8 cellular contexts compared by ENCODE assay signal in the genomic region with DNA sequence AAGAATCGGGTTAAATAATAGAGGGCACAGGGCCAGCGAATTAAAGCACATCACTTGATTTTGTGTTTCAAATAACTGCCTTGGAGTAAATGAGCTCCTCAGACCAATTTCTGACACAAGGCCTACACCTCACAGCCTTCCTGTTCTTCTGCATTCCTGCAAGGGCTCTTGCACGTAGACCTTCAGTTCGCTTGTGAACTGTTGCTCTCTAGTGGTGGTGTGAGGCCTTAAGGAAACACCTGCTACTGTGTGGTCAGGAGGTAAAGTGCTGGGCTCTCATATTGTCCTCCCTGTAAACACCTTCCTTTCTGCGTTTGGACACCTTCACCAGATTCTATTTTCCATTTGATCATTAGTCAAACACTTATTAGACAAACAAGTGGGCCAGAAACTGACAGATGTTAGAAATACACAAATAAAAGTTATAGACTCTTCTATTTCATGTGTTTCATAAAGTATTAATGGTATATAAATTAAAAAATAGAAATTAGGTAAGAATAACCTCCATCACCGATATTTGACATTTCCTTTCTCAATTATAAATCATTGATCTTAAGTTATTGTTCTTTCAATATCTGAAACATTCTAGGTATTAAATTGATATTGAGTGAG. TPM values are rescaled to one million over a fixed set of nuclear protein-coding genes. Genes with fewer than 3 reads are reported as not detected.
DNase-seq lines count a peak whose midpoint lies in the region; TF ChIP-seq lines count a peak whose summit lies in the region.

No MANE protein-coding gene starts in this region.

- peaks cover 9% of the 10 kb centered on the region for H3K4me1 ChIP-seq in MM.1S (ENCODE audit: low read length)
- no peaks in the 10 kb centered on the region for H3K4me1 ChIP-seq in testis

- no peaks in the 10 kb centered on the region for H3F3A ChIP-seq in MM.1S (ENCODE audit: insufficient read depth, low read length)

- H3K27me3 ChIP-seq in MM.1S (replicated peaks; ENCODE audit: insufficient read depth, low read length) (no peaks in the 10 kb centered on the region), testis (no peaks in the 10 kb centered on the region)

- 66 to 67% methylated on average over 6 of the region's 6 CpGs for WGBS in testis, 2 donors

- no peak overlapping the region for H3K4me2 ChIP-seq in MM.1S (ENCODE audit: low read depth, low read length)

- DNase-seq in HCEC 1CT = peak; percentile 74
- DNase-seq in MM.1S = peak; percentile 90
- DNase-seq in cerebellar cortex (ENCODE audit: low spot score) = peak; percentile 36
- DNase-seq in myocyte (ENCODE audit: low read depth) = peak; percentile 24
- DNase-seq in testis = peak; percentile 66
- no peak for DNase-seq in putamen (ENCODE audit: low spot score)

- H3K79me2 ChIP-seq in MM.1S (ENCODE audit: low read length) = no peaks in the 10 kb centered on the region

- no peak overlapping the region for H2AFZ ChIP-seq in MM.1S (ENCODE audit: low read length)

- H3K4me3 ChIP-seq in GM12875 (ENCODE audit: low read depth, low read length) (no peak overlapping the region), MM.1S (ENCODE audit: low read length) (no peak overlapping the region), testis (no peak overlapping the region)

- no peaks in the 10 kb centered on the region for H3K9me2 ChIP-seq in MM.1S (replicated peaks; ENCODE audit: insufficient read depth, low read length)

- TF ChIP-seq CTCF in GM12875 (IDR thresholded peaks at IDR 0.05; ENCODE audit: borderline replicate concordance, insufficient read depth, low read depth, low read length) (peak; percentile 76), MM.1S (IDR thresholded peaks at IDR 0.05; ENCODE audit: low read length) (peak; percentile 79), VCaP (conservative IDR thresholded peaks at IDR 0.05) (peak; percentile 84), testis (IDR thresholded peaks at IDR 0.05) (peak in 2 of 3 experiments; percentile 18 to 32)

- H3K9me3 ChIP-seq in MM.1S (replicated peaks; ENCODE audit: insufficient read depth, low read length) (no peaks in the 10 kb centered on the region), testis (no peaks in the 10 kb centered on the region)

- no peak for TF ChIP-seq POLR2A in testis (IDR thresholded peaks at IDR 0.05)

- H3K9ac ChIP-seq in MM.1S (ENCODE audit: low read length) = no peak overlapping the region

- intact Hi-C loops in testis (cut with DNase I; ENCODE audit: low total_unique reads) = no loop called here

- no peak overlapping the region for H3K27ac ChIP-seq in MM.1S (ENCODE audit: low read length)
- no peak overlapping the region for H3K27ac ChIP-seq in VCaP
- no peak overlapping the region for H3K27ac ChIP-seq in testis

- no peaks in the 10 kb centered on the region for H3K36me3 ChIP-seq in MM.1S (replicated peaks; ENCODE audit: insufficient read depth, low read length)
- no peaks in the 10 kb centered on the region for H3K36me3 ChIP-seq in testis (ENCODE audit: low read depth, missing control alignments)

- H4K20me1 ChIP-seq in MM.1S (ENCODE audit: insufficient read depth, low read length) = no peaks in the 10 kb centered on the region

RNA-seq across cellular contexts. Expression of a gene that starts 29.2 kb away (rescaled TPM):
- total RNA-seq in myocyte (not detected in 2 replicates), testis (1 to 10 TPM in 1 of 2 donors, under 1 TPM in 1; 0.43 to 1.0 TPM)
- not detected for polyA plus RNA-seq in myocyte (2012)
- polyA plus RNA-seq in testis (ENCODE audit: insufficient read depth, low read depth, low replicate concordance) = 1.2 TPM

RNA-seq across cellular contexts. Expression of a gene that starts 37.4 kb away (rescaled TPM):
- not detected in 2 replicates for total RNA-seq in myocyte
- not detected for polyA plus RNA-seq in myocyte (2012)
- total RNA-seq in testis = 1 to 10 TPM; 2.1 to 3.0 TPM
- 3.3 TPM for polyA plus RNA-seq in testis (ENCODE audit: insufficient read depth, low read depth, low replicate concordance)

Comparison
In these comparisons a context has a peak if more than half of its experiments do, and no peak if none do; other contexts are left out.
1. CTCF ChIP-seq: peak in every context shown above with its lines; median percentile 84 in VCaP; 79 in MM.1S; 76 in GM12875; 25 in testis.